16 cellular contexts compared by ENCODE assay signal in the genomic region with DNA sequence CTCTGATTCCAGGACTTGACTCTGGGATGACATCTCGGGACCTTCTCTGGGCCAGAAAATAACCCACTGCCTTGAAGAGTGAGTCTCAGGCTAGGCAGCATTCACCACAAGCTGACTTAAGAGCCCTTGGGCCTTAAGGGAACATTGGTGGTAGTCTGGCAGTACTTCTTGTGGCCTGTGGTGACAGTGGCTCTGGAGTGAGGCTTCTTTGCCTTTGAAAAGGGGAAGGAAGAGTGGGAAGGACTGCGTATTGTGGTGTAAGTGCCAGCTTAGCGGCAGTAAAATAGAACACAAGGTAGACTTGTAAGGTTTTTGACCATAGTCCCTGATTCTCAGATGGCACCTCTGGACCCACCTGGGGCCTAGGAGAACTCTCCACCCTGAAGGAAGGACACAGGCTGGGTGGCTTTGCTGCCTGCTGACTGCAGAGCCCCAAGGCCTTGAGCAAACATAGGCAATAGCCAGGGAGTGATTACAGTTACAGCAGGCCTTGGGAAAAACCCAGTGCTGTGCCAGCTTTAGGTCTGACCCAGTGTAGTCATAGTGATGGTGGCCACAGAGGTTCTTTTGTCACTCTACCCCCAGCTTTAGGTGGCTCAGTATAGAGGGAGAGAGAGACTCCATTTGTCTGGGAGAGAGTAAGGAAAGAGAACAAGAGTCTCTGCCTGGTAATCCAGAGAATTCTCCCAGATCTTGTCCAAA.
DNase-seq lines count a peak whose midpoint lies in the region; ATAC-seq and TF ChIP-seq lines count a peak whose summit lies in the region.
"Had no signal": no experiment of that assay in that cellular context is flagged by ENCODE, and none has a peak within 500 bp of the region (broad histone marks: within the 10 kb centered on the region; RNA-seq: fewer than 3 reads in every experiment).

No MANE protein-coding gene starts in this region.

- peak; percentile 56 for ATAC-seq in GM18870 (IDR thresholded peaks at IDR 0.05; ENCODE audit: unreplicated experiment)
- peak; percentile 49 for ATAC-seq in HG03039 (IDR thresholded peaks at IDR 0.05; ENCODE audit: unreplicated experiment)
- ATAC-seq in PC-3: no peak
- ATAC-seq: left cardiac atrium had no signal

- H2AFZ ChIP-seq in PC-3 (ENCODE audit: low read length): no peak overlapping the region

- H3K4me3 ChIP-seq in PC-3 (ENCODE audit: low read length): no peak overlapping the region
- H3K4me3 ChIP-seq: spleen, thyroid gland had no signal

- no peaks in the 10 kb centered on the region for H3K9me3 ChIP-seq in PC-3 (ENCODE audit: low read length)
- H3K9me3 ChIP-seq: thyroid gland had no signal

- no peaks in the 10 kb centered on the region for H3K9me2 ChIP-seq in PC-3 (replicated peaks; ENCODE audit: low read length)

- H3K4me1 ChIP-seq in PC-3 (ENCODE audit: insufficient read depth, low read length): no peaks in the 10 kb centered on the region
- H3K4me1 ChIP-seq: thyroid gland had no signal

- no peaks in the 10 kb centered on the region for H4K20me1 ChIP-seq in PC-3 (ENCODE audit: low read length)

- H3K79me2 ChIP-seq in PC-3 (ENCODE audit: low read length): no peaks in the 10 kb centered on the region

- POLR2A ChIA-PET in PC-3 (lab: Charles Lee; ENCODE audit: unreplicated experiment): no interaction called here

- no peaks in the 10 kb centered on the region for H3K27me3 ChIP-seq in PC-3 (ENCODE audit: low read length)
- H3K27me3 ChIP-seq: spleen, thyroid gland had no signal

- DNase-seq in Ammon's horn (ENCODE audit: low spot score) (peak; percentile 31), OCI-M1 (lab: John Stamatoyannopoulos, UW) (peak; percentile 23), NCI-H748 (lab: John Stamatoyannopoulos, UW; ENCODE audit: unreplicated experiment) (no peak), PC-3 (no peak), NCI-H69 (lab: John Stamatoyannopoulos, UW) (no peak)
- DNase-seq in activated CD4-positive, alpha-beta T cell treated with anti-CD3 and anti-CD28 coated beads, Interleukin-2, amount 50 U/mL, for 1 hour: no peak
- DNase-seq: C1 segment of cervical spinal cord, foreskin melanocyte, left cardiac atrium, MM.1S, NCI-H2029 treated with DMSO at 0.1 percent for 48 hours, spleen, thyroid gland had no signal

- intact Hi-C loops in PC-3 (cut with micrococcal nuclease): no loop called here

- no peak overlapping the region for H3K4me2 ChIP-seq in PC-3 (ENCODE audit: low read length)

- H3K36me3 ChIP-seq in PC-3 (ENCODE audit: low read depth, low read length): no peaks in the 10 kb centered on the region; the same call in 1 of the 2 replicates
- H3K36me3 ChIP-seq: spleen, thyroid gland had no signal

- no peak overlapping the region for H3K9ac ChIP-seq in PC-3 (ENCODE audit: low read length)

- CTCF ChIA-PET in PC-3 (lab: Charles Lee): no interaction called here

- H3F3A ChIP-seq in PC-3 (ENCODE audit: low read length, unreplicated experiment): no peaks in the 10 kb centered on the region

- no peak overlapping the region for H3K27ac ChIP-seq in PC-3 (ENCODE audit: low read length)
- H3K27ac ChIP-seq: epithelial cell of prostate, spleen, thyroid gland had no signal

- no peak for TF ChIP-seq CTCF in PC-3 (conservative IDR thresholded peaks at IDR 0.05; ENCODE audit: low read depth, low read length)

- no TSS peak for BruUV-seq in PC-3 (replicated peaks; lab: Mats Ljungman, UMichigan)

Comparison
In these comparisons a context has a peak if more than half of its experiments do, and no peak if none do; other contexts are left out.
1. DNase-seq: peak in Ammon's horn (single experiment) and OCI-M1 (single experiment); none in NCI-H748 (single experiment), activated CD4-positive, alpha-beta T cell treated with anti-CD3 and anti-CD28 coated beads, Interleukin-2, amount 50 U/mL, for 1 hour (single experiment), PC-3 (single experiment) and NCI-H69 (single experiment).